ENCODE assay signal across 11 cellular contexts in the genomic region with DNA sequence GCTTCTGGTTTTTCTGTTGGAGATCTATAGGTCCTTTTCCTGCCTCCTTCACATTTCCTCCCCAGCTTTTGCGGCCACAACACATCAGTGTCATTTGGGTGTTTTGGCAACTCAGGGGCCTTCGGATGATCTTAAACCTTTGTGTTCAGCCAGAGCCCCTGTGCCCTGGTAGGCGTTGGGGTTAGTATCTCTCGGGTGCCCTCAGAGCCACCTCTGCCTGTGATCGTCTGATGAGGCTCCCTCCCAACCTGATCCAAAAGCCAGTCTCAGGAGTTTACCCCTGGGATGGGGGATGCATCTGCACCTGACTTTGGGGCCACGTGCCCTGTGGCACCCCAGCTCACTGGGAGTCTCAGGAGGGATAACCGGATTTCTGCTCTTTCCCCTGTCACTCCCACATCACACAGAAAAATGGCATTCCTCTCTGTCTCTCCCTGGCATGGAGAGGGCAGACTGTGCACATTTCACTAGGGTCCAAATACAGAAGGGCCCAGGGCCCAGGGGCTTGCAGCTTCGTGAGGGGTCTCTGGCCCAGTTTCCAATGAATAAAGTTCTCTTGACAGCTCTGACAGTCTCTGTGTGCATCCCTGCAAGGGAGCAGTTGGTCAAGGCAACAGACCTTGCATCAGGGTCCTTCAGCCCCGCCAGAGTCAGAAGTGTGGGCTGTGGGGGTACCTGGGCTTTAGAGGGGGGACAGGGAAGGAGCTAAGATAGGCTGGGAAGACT. TPM values are rescaled to one million over a fixed set of nuclear protein-coding genes. Genes with fewer than 3 reads are reported as not detected.
DNase-seq lines count a peak whose midpoint lies in the region; ATAC-seq, FAIRE-seq and TF ChIP-seq lines count a peak whose summit lies in the region.
"Had no signal": no experiment of that assay in that cellular context is flagged by ENCODE, and none has a peak within 500 bp of the region (broad histone marks: within the 10 kb centered on the region; RNA-seq: fewer than 3 reads in every experiment).

No MANE protein-coding gene starts in this region.

- FAIRE-seq in D721Med (lab: Jason Lieb, UNC): no peak

- BruUV-seq in Caco-2 (replicated peaks; lab: Mats Ljungman, UMichigan): no TSS peak

- H3K4me3 Mint-ChIP-seq in Caco-2 (ENCODE audit: unreplicated experiment) (peak overlapping the region; percentile 60), neural crest cell (peak overlapping the region; percentile 92)
- no peak overlapping the region for H3K4me3 Mint-ChIP-seq in activated CD8-positive, alpha-beta memory T cell treated with anti-CD3 and anti-CD28 coated beads, Interleukin-2, amount 10 ng/mL, durations not matched to agents 7 days and 5 days

- peaks cover 37% of the 10 kb centered on the region for H3K4me1 ChIP-seq in Caco-2
- H3K4me1 ChIP-seq in HUES64 (ENCODE audit: insufficient read depth, low read length): peaks cover 34% of the 10 kb centered on the region
- H3K4me1 ChIP-seq in ectodermal cell (ENCODE audit: control insufficient read depth, insufficient read depth, low read length): peaks cover 45% of the 10 kb centered on the region

- H3K9me3 ChIP-seq in Caco-2 (no peaks in the 10 kb centered on the region), HUES64 (ENCODE audit: insufficient read depth, low read depth, low read length) (no peaks in the 10 kb centered on the region), ectodermal cell (ENCODE audit: control insufficient read depth, low read length) (no peaks in the 10 kb centered on the region)

- CTCF ChIA-PET in Caco-2 (lab: Charles Lee): interaction anchor here (1.6 to 7.8 kb wide), 8 partner anchors 11 to 44 kb away, joined by 7 to 220 read pairs (median 32); a partner anchor contains a TSS
- CTCF ChIA-PET in activated CD8-positive, alpha-beta memory T cell treated with anti-CD3 and anti-CD28 coated beads, Interleukin-2, amount 10 ng/mL, durations not matched to agents 7 days and 5 days (lab: Charles Lee): interaction anchor here (0.8 to 12.8 kb wide), 20 partner anchors 11 to 894 kb away, joined by 3 to 126 read pairs (median 6); a partner anchor contains a TSS

- intact Hi-C loops in Caco-2 (cut with micrococcal nuclease; ENCODE audit: unreplicated experiment): no loop called here

- no peak overlapping the region for H3K4me3 ChIP-seq in Caco-2 (ENCODE audit: low read depth, low read length)
- H3K4me3 ChIP-seq in HUES64 (ENCODE audit: low read length): peak overlapping the region; percentile 59
- no peak overlapping the region for H3K4me3 ChIP-seq in ectodermal cell (ENCODE audit: insufficient read depth, low read depth, low read length)

- H3K27ac Mint-ChIP-seq in Caco-2 (ENCODE audit: unreplicated experiment): peak overlapping the region; percentile 10
- H3K27ac Mint-ChIP-seq in neural crest cell (ENCODE audit: unreplicated experiment): no peak overlapping the region
- H3K27ac Mint-ChIP-seq in activated CD8-positive, alpha-beta memory T cell treated with anti-CD3 and anti-CD28 coated beads, Interleukin-2, amount 10 ng/mL, durations not matched to agents 7 days and 5 days: no peak overlapping the region

- DNase-seq in Caco-2: no peak
- no peak for DNase-seq in neural crest cell (ENCODE audit: low read depth, low spot score)
- DNase-seq in D721Med (ENCODE audit: insufficient read length, low spot score): no peak
- no peak for DNase-seq in activated CD8-positive, alpha-beta memory T cell treated with anti-CD3 and anti-CD28 coated beads, Interleukin-2, amount 10 ng/mL, durations not matched to agents 7 days and 5 days
- no peak for DNase-seq in OCI-M1 (lab: John Stamatoyannopoulos, UW)
- DNase-seq: NCI-H1436 treated with DMSO at 0.1 percent for 48 hours had no signal

- H3K9me3 Mint-ChIP-seq in Caco-2 (ENCODE audit: unreplicated experiment) (no peaks in the 10 kb centered on the region), neural crest cell (no peaks in the 10 kb centered on the region)
- no peaks in the 10 kb centered on the region for H3K9me3 Mint-ChIP-seq in activated CD8-positive, alpha-beta memory T cell treated with anti-CD3 and anti-CD28 coated beads, Interleukin-2, amount 10 ng/mL, durations not matched to agents 7 days and 5 days (ENCODE audit: low read depth)

- peaks cover 3% of the 10 kb centered on the region for H3K27me3 Mint-ChIP-seq in Caco-2 (ENCODE audit: insufficient read depth, unreplicated experiment)
- peaks cover 27% of the 10 kb centered on the region for H3K27me3 Mint-ChIP-seq in neural crest cell (ENCODE audit: low read depth)
- peaks cover 25% of the 10 kb centered on the region for H3K27me3 Mint-ChIP-seq in activated CD8-positive, alpha-beta memory T cell treated with anti-CD3 and anti-CD28 coated beads, Interleukin-2, amount 10 ng/mL, durations not matched to agents 7 days and 5 days

- H3K27ac ChIP-seq in HUES64 (ENCODE audit: low read depth, low read length) (peak overlapping the region; percentile 86; the same call in 1 of the 2 replicates), ectodermal cell (ENCODE audit: insufficient read depth, low read depth, low read length, poor library complexity, severe bottlenecking) (peak overlapping the region; percentile 90)
- H3K27ac ChIP-seq: epithelial cell of prostate had no signal

- peaks cover 3% of the 10 kb centered on the region; the same call in 1 of the 2 replicates for H3K36me3 ChIP-seq in Caco-2 (ENCODE audit: control insufficient read depth, insufficient read depth, low read length)
- peaks cover 11% of the 10 kb centered on the region for H3K36me3 ChIP-seq in HUES64 (ENCODE audit: insufficient read depth, low read length)
- peaks cover 5% of the 10 kb centered on the region for H3K36me3 ChIP-seq in ectodermal cell (ENCODE audit: control insufficient read depth, insufficient read depth, low read length)

- 89% methylated on average over 9 of the region's 9 CpGs for WGBS in HUES64
- WGBS in ectodermal cell, 2 experiments: 92 to 93% methylated on average over 9 of the region's 9 CpGs

- H3K4me1 Mint-ChIP-seq in Caco-2 (ENCODE audit: low read depth, unreplicated experiment) (peaks cover 29% of the 10 kb centered on the region), neural crest cell (peaks cover 66% of the 10 kb centered on the region)
- peaks cover 56% of the 10 kb centered on the region for H3K4me1 Mint-ChIP-seq in activated CD8-positive, alpha-beta memory T cell treated with anti-CD3 and anti-CD28 coated beads, Interleukin-2, amount 10 ng/mL, durations not matched to agents 7 days and 5 days

- H3K36me3 Mint-ChIP-seq in Caco-2 (ENCODE audit: insufficient read depth, unreplicated experiment): peaks cover 22% of the 10 kb centered on the region
- H3K36me3 Mint-ChIP-seq in neural crest cell (ENCODE audit: low read depth): no peaks in the 10 kb centered on the region
- peaks cover 4% of the 10 kb centered on the region for H3K36me3 Mint-ChIP-seq in activated CD8-positive, alpha-beta memory T cell treated with anti-CD3 and anti-CD28 coated beads, Interleukin-2, amount 10 ng/mL, durations not matched to agents 7 days and 5 days

- ATAC-seq in activated CD8-positive, alpha-beta memory T cell treated with anti-CD3 and anti-CD28 coated beads, Interleukin-2, amount 10 ng/mL, durations not matched to agents 7 days and 5 days: no peak
- no peak for ATAC-seq in HG03571 (IDR thresholded peaks at IDR 0.05; ENCODE audit: unreplicated experiment)

- H3K9ac ChIP-seq in HUES64 (ENCODE audit: low read depth, low read length): peak overlapping the region; percentile 54

- H3K27me3 ChIP-seq in Caco-2 (replicated peaks; ENCODE audit: control insufficient read depth, insufficient read depth, low read length) (no peaks in the 10 kb centered on the region; the same call in 1 of the 2 replicates), HUES64 (ENCODE audit: insufficient read depth, low read length) (peaks cover 32% of the 10 kb centered on the region), ectodermal cell (ENCODE audit: control insufficient read depth, insufficient read depth, low read length, poor library complexity, severe bottlenecking) (peaks cover 33% of the 10 kb centered on the region)

- TF ChIP-seq CTCF in Caco-2 (IDR thresholded peaks at IDR 0.05; ENCODE audit: insufficient read depth in 1 of 2, low read depth in 1 of 2, low read length in 1 of 2, severe bottlenecking in 1 of 2, unreplicated experiment in 1 of 2) (no peak), neural crest cell (conservative IDR thresholded peaks at IDR 0.05) (no peak), D721Med (IDR thresholded peaks at IDR 0.05; ENCODE audit: insufficient read depth, missing control alignments) (no peak)

- POLR2A ChIA-PET in Caco-2 (lab: Charles Lee): interaction anchor here (0.6 to 0.8 kb wide), 3 partner anchors 11 to 347 kb away, joined by 3 to 4 read pairs (median 4); no protein-coding TSS in a partner anchor

RNA-seq across cellular contexts. Expression of a gene that starts 2.6 kb away (rescaled TPM):
- 85.8 and 92.7 TPM in 2 replicates for total RNA-seq in Caco-2 (2022)
- polyA plus RNA-seq in HUES64 (2013, experiment 1 of 2): 43.1 TPM
- 56.8 TPM for polyA plus RNA-seq in HUES64 (2013, experiment 2 of 2)
- 66.9 TPM for polyA plus RNA-seq in ectodermal cell (2013, experiment 1 of 4)
- 67.5 TPM for polyA plus RNA-seq in ectodermal cell (2013, experiment 2 of 4)
- polyA plus RNA-seq in ectodermal cell (2013, experiment 3 of 4): 65.3 TPM
- 71.5 TPM for polyA plus RNA-seq in ectodermal cell (2013, experiment 4 of 4)
- 47.9 and 51.8 TPM in 2 replicates for total RNA-seq in neural crest cell
- total RNA-seq in activated CD8-positive, alpha-beta memory T cell treated with anti-CD3 and anti-CD28 coated beads, Interleukin-2, amount 10 ng/mL, durations not matched to agents 7 days and 5 days: 10 to 100 TPM; 38.7 to 42.1 TPM

RNA-seq across cellular contexts. Expression of a gene that starts 3.8 kb away (rescaled TPM):
- total RNA-seq in Caco-2 (2022) (0.56 and 1.2 TPM in 2 replicates), neural crest cell (1.9 and 2.1 TPM in 2 replicates)
- 1.1 TPM for polyA plus RNA-seq in HUES64 (2013, experiment 1 of 2)
- 2.3 TPM for polyA plus RNA-seq in HUES64 (2013, experiment 2 of 2)
- 3.1 TPM for polyA plus RNA-seq in ectodermal cell (2013, experiment 1 of 4)
- 3.4 TPM for polyA plus RNA-seq in ectodermal cell (2013, experiment 2 of 4)
- 4.5 TPM for polyA plus RNA-seq in ectodermal cell (2013, experiment 3 of 4)
- 6.6 TPM for polyA plus RNA-seq in ectodermal cell (2013, experiment 4 of 4)
- not detected for total RNA-seq in activated CD8-positive, alpha-beta memory T cell treated with anti-CD3 and anti-CD28 coated beads, Interleukin-2, amount 10 ng/mL, durations not matched to agents 7 days and 5 days

RNA-seq across cellular contexts. Expression of a gene that starts 9.6 kb away (rescaled TPM):
- total RNA-seq in Caco-2 (2022) (not detected in 2 replicates), neural crest cell (not detected in 2 replicates)
- not detected for polyA plus RNA-seq in HUES64 (2013, experiment 1 of 2)
- polyA plus RNA-seq in HUES64 (2013, experiment 2 of 2): not detected
- polyA plus RNA-seq in ectodermal cell (2013, experiment 1 of 4): not detected
- 0.05 TPM for polyA plus RNA-seq in ectodermal cell (2013, experiment 2 of 4)
- not detected for polyA plus RNA-seq in ectodermal cell (2013, experiment 3 of 4)
- polyA plus RNA-seq in ectodermal cell (2013, experiment 4 of 4): not detected
- total RNA-seq in activated CD8-positive, alpha-beta memory T cell treated with anti-CD3 and anti-CD28 coated beads, Interleukin-2, amount 10 ng/mL, durations not matched to agents 7 days and 5 days: not detected
- total RNA-seq: renal cortical epithelial cell had no signal

RNA-seq across cellular contexts. Expression of a gene that starts 20.0 kb away (rescaled TPM):
- total RNA-seq in Caco-2 (2022) (8.3 and 9.8 TPM in 2 replicates), neural crest cell (61.6 and 66.7 TPM in 2 replicates)
- polyA plus RNA-seq in HUES64 (2013, experiment 1 of 2): 13.1 TPM
- polyA plus RNA-seq in HUES64 (2013, experiment 2 of 2): 12.7 TPM
- 22.8 TPM for polyA plus RNA-seq in ectodermal cell (2013, experiment 1 of 4)
- polyA plus RNA-seq in ectodermal cell (2013, experiment 2 of 4): 36.1 TPM
- 21.1 TPM for polyA plus RNA-seq in ectodermal cell (2013, experiment 3 of 4)
- 23.8 TPM for polyA plus RNA-seq in ectodermal cell (2013, experiment 4 of 4)
- total RNA-seq in activated CD8-positive, alpha-beta memory T cell treated with anti-CD3 and anti-CD28 coated beads, Interleukin-2, amount 10 ng/mL, durations not matched to agents 7 days and 5 days: 1 to 10 TPM; 2.5 to 3.9 TPM

RNA-seq across cellular contexts. Expression of a gene that starts 44.6 kb away (rescaled TPM):
- total RNA-seq in Caco-2 (2022) (13.9 and 14.4 TPM in 2 replicates), neural crest cell (3.4 and 3.7 TPM in 2 replicates)
- polyA plus RNA-seq in HUES64 (2013, experiment 1 of 2): 3.9 TPM
- polyA plus RNA-seq in HUES64 (2013, experiment 2 of 2): 3.6 TPM
- polyA plus RNA-seq in ectodermal cell (2013, experiment 1 of 4): 6.7 TPM
- polyA plus RNA-seq in ectodermal cell (2013, experiment 2 of 4): 7.9 TPM
- 5.2 TPM for polyA plus RNA-seq in ectodermal cell (2013, experiment 3 of 4)
- 4.1 TPM for polyA plus RNA-seq in ectodermal cell (2013, experiment 4 of 4)
- total RNA-seq in activated CD8-positive, alpha-beta memory T cell treated with anti-CD3 and anti-CD28 coated beads, Interleukin-2, amount 10 ng/mL, durations not matched to agents 7 days and 5 days: under 1 TPM; 0.28 to 0.76 TPM
